In genomic region chr14:105025429-105025828, GRCh38 we compare ENCODE assay signal across 1 cellular context.
TF ChIP-seq lines count a peak whose summit lies in the region.

No MANE protein-coding gene starts in this region.

TF ChIP-seq in A549, 52 proteins besides CTCF, POLR2A, EP300 and RAD21:
- TF ChIP-seq, protein P1, sequence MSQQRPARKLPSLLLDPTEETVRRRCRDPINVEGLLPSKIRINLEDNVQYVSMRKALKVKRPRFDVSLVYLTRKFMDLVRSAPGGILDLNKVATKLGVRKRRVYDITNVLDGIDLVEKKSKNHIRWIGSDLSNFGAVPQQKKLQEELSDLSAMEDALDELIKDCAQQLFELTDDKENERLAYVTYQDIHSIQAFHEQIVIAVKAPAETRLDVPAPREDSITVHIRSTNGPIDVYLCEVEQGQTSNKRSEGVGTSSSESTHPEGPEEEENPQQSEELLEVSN (IDR thresholded peaks at IDR 0.05; ENCODE audit: borderline replicate concordance, low read depth): no peak
- TF ChIP-seq CEBPB (IDR thresholded peaks at IDR 0.05) (no peak), ZSCAN20 (CRISPR knock-in tag; IDR thresholded peaks at IDR 0.05) (no peak), ZC3H11A (IDR thresholded peaks at IDR 0.05) (no peak), RFX5 (IDR thresholded peaks at IDR 0.05) (no peak), HOXB13 (CRISPR knock-in tag; IDR thresholded peaks at IDR 0.05; ENCODE audit: low read depth) (no peak), POLR2AphosphoS2 (conservative IDR thresholded peaks at IDR 0.05; ENCODE audit: low read length) (no peak), GATA3 (IDR thresholded peaks at IDR 0.05; ENCODE audit: borderline replicate concordance) (no peak), SMC3 (IDR thresholded peaks at IDR 0.05) (no peak), EHF (CRISPR knock-in tag; IDR thresholded peaks at IDR 0.05) (no peak), KDM5A (IDR thresholded peaks at IDR 0.05) (no peak), CHD2 (IDR thresholded peaks at IDR 0.05; ENCODE audit: low read length, partially characterized antibody) (no peak), FOXS1 (CRISPR knock-in tag; IDR thresholded peaks at IDR 0.05) (no peak), RARB (CRISPR knock-in tag; IDR thresholded peaks at IDR 0.05) (no peak), HDAC2 (IDR thresholded peaks at IDR 0.05) (no peak), JUN (IDR thresholded peaks at IDR 0.05) (no peak; a peak in 1 of 5 replicates), CHD4 (IDR thresholded peaks at IDR 0.05; ENCODE audit: borderline replicate concordance) (no peak), RCOR1 (IDR thresholded peaks at IDR 0.05; ENCODE audit: low read depth, low read length) (no peak)
